In the genomic region with DNA sequence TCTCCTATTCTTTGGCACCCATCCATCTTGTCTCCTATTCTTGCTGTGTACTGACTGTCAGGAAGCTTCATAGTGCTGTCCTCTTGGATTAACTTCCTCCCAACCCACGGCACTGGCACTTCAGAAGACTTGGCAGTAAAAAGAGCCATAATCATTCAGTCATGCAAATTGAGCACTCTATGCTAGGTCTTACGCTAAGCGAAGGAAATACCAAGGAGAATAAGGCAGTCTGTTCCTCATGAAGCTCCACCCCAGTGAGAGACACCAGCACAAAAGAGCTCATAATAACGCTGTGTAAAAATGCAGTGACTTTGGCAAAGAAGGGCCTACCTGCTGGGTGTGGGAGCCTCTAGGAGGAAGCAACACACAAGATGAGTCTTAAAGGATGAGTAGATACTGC, we compare ENCODE assay signal across 18 cellular contexts.
A peak's percentile ranks its signal among the peaks of the same experiment; 100 is the strongest.
DNase-seq lines count a peak whose midpoint lies in the region; ATAC-seq, FAIRE-seq and TF ChIP-seq lines count a peak whose summit lies in the region.
"Had no signal": no experiment of that assay in that cellular context is flagged by ENCODE, and none has a peak within 500 bp of the region (broad histone marks: within the 10 kb centered on the region; RNA-seq: fewer than 3 reads in every experiment).

No MANE protein-coding gene starts in this region.

- H4K8ac ChIP-seq in H1 (ENCODE audit: extremely low read depth, insufficient read depth, low read length) = no peak overlapping the region

- H4K5ac ChIP-seq in H1 (ENCODE audit: insufficient read length, low read depth, low read length) = no peak overlapping the region

- no peak overlapping the region for H3K27ac ChIP-seq in H1 (ENCODE audit: low read depth, low read length)
- H3K27ac ChIP-seq: 22Rv1, A549, BLaER1, GM23248 had no signal

- H3K27me3 ChIP-seq in H1 (replicated peaks in 1 of 4; ENCODE audit: control insufficient read depth in 3 of 4, extremely low read depth in 1 of 4, insufficient read depth in 3 of 4, low read length in 3 of 4) = no peaks in the 10 kb centered on the region
- H3K27me3 ChIP-seq: BLaER1 had no signal

- H3K23ac ChIP-seq in H1 (ENCODE audit: insufficient read length) = no peak overlapping the region

- POLR2A ChIA-PET in H1 (lab: Charles Lee; ENCODE audit: partially characterized antibody) = no interaction called here
- POLR2A ChIA-PET in activated CD8-positive, alpha-beta T cell treated with anti-CD3 and anti-CD28 coated beads, Interleukin-2, amount 10 ng/mL, durations not matched to agents 7 days and 5 days (lab: Charles Lee) = no interaction called here

- H3K14ac ChIP-seq in H1 (ENCODE audit: insufficient read length) = no peak overlapping the region

- H3K79me1 ChIP-seq in H1 (ENCODE audit: low read depth, low read length) = no peaks in the 10 kb centered on the region

- no peaks in the 10 kb centered on the region for H4K20me1 ChIP-seq in H1 (replicated peaks in 1 of 2; ENCODE audit: control insufficient read depth in 1 of 2, insufficient read depth in 2 of 2, low read length in 2 of 2)
- H4K20me1 ChIP-seq: BLaER1 had no signal

- peaks cover 0 to 11% (median 0%) of the 10 kb centered on the region in 4 experiments; a peak in 3 of 7 replicates for H3K4me1 ChIP-seq in H1 (replicated peaks in 1 of 4; ENCODE audit: control insufficient read depth in 3 of 4, insufficient read depth in 4 of 4, low read length in 3 of 4)
- H3K4me1 ChIP-seq: A549, BLaER1 had no signal

- no peak for TF ChIP-seq RAD21 in H1 (IDR thresholded peaks at IDR 0.05 in 1 of 2, conservative IDR thresholded peaks at IDR 0.05 in 1 of 2; ENCODE audit: low read depth in 2 of 2, low read length in 2 of 2)

- CTCF ChIA-PET in H1 (lab: Charles Lee; ENCODE audit: partially characterized antibody) = no interaction called here
- CTCF ChIA-PET in activated CD8-positive, alpha-beta T cell treated with anti-CD3 and anti-CD28 coated beads, Interleukin-2, amount 10 ng/mL, durations not matched to agents 7 days and 5 days (lab: Charles Lee) = no interaction called here

- no peak overlapping the region for H2BK12ac ChIP-seq in H1 (ENCODE audit: low read depth, low read length)

- no peaks in the 10 kb centered on the region for H3K9me3 Mint-ChIP-seq in activated CD8-positive, alpha-beta T cell treated with anti-CD3 and anti-CD28 coated beads, Interleukin-2, amount 10 ng/mL, durations not matched to agents 7 days and 5 days (ENCODE audit: insufficient read depth)
- no peaks in the 10 kb centered on the region for H3K9me3 Mint-ChIP-seq in activated T-helper 17 cell treated with anti-CD3 and anti-CD28 coated beads, Interleukin-2, amount 50 U/mL, for 72 hours
- H3K9me3 Mint-ChIP-seq: CD4-positive, alpha-beta memory T cell had no signal

- H2AFZ ChIP-seq in H1 (ENCODE audit: low read length) = peak overlapping the region; percentile 74; the same call in 1 of the 2 replicates
- H2AFZ ChIP-seq: GM23248 had no signal

- H2AK5ac ChIP-seq in H1 (ENCODE audit: low read depth, low read length) = no peak overlapping the region

- TF ChIP-seq CTCF in H1 (IDR thresholded peaks at IDR 0.05; ENCODE audit: control extremely low read depth in 1 of 3, insufficient read depth in 1 of 3, low read depth in 1 of 3, low read length in 3 of 3) = no peak

- no peak overlapping the region for H3K4me3 ChIP-seq in H1 (ENCODE audit: extremely low read depth in 1 of 4, insufficient read depth in 2 of 4, low read depth in 3 of 4, low read length in 4 of 4)
- H3K4me3 ChIP-seq: A549, BLaER1, GM23248 had no signal

- no peak overlapping the region for H3K56ac ChIP-seq in H1 (replicated peaks; ENCODE audit: insufficient read length, low read depth, low read length)

- no peak overlapping the region for H3K4me2 ChIP-seq in H1 (ENCODE audit: insufficient read depth in 1 of 2, low read depth in 2 of 2, low read length in 2 of 2)
- H3K4me2 ChIP-seq: A549, BLaER1 had no signal

- H2BK120ac ChIP-seq in H1 (replicated peaks; ENCODE audit: low read depth, low read length) = no peak overlapping the region

- no peaks in the 10 kb centered on the region for H3K36me3 ChIP-seq in H1 (ENCODE audit: control insufficient read depth in 2 of 4, insufficient read depth in 4 of 4, low read length in 3 of 4)
- H3K36me3 ChIP-seq: BLaER1 had no signal

- H3K4me3 Mint-ChIP-seq in activated CD8-positive, alpha-beta T cell treated with anti-CD3 and anti-CD28 coated beads, Interleukin-2, amount 10 ng/mL, durations not matched to agents 7 days and 5 days = no peak overlapping the region
- H3K4me3 Mint-ChIP-seq in activated T-helper 17 cell treated with anti-CD3 and anti-CD28 coated beads, Interleukin-2, amount 50 U/mL, for 72 hours = no peak overlapping the region
- H3K4me3 Mint-ChIP-seq: CD14-positive monocyte; CD4-positive, alpha-beta memory T cell had no signal

- no peak overlapping the region for H3K4ac ChIP-seq in H1 (replicated peaks; ENCODE audit: insufficient read length, low read depth, low read length)

- H3K9ac ChIP-seq in H1 (replicated peaks in 1 of 4; ENCODE audit: extremely low read depth in 1 of 4, low read depth in 3 of 4, low read length in 3 of 4) = no peak overlapping the region
- H3K9ac ChIP-seq: BLaER1, GM23248 had no signal

- FAIRE-seq in H1 (lab: Jason Lieb, UNC) = no peak
- FAIRE-seq: A549, G401.6, GM12891 had no signal

- TF ChIP-seq EP300 in H1 (IDR thresholded peaks at IDR 0.05; ENCODE audit: borderline replicate concordance in 1 of 2, low read depth in 2 of 2, low read length in 2 of 2) = no peak

- H2BK20ac ChIP-seq in H1 (ENCODE audit: low read length) = no peak overlapping the region

- H3K9me3 ChIP-seq in H1 (ENCODE audit: insufficient read depth in 2 of 2, low read depth in 1 of 2, low read length in 1 of 2) = no peaks in the 10 kb centered on the region
- H3K9me3 ChIP-seq: A549, BLaER1 had no signal

- H3K4me1 Mint-ChIP-seq in activated CD8-positive, alpha-beta T cell treated with anti-CD3 and anti-CD28 coated beads, Interleukin-2, amount 10 ng/mL, durations not matched to agents 7 days and 5 days (ENCODE audit: low read depth) = no peaks in the 10 kb centered on the region
- peaks cover 4% of the 10 kb centered on the region for H3K4me1 Mint-ChIP-seq in activated T-helper 17 cell treated with anti-CD3 and anti-CD28 coated beads, Interleukin-2, amount 50 U/mL, for 72 hours
- H3K4me1 Mint-ChIP-seq: CD4-positive, alpha-beta memory T cell had no signal

- peak; percentile 22 for DNase-seq in DMS79 treated with DMSO at 0.1 percent for 48 hours (lab: John Stamatoyannopoulos, UW)
- no peak for DNase-seq in DMS79 (lab: John Stamatoyannopoulos, UW)
- peak; percentile 9 for DNase-seq in NCI-H446 treated with DMSO at 0.1 percent for 48 hours (lab: John Stamatoyannopoulos, UW)
- no peak for DNase-seq in H1 (ENCODE audit: low read depth in 1 of 2, low spot score in 2 of 2)
- no peak for DNase-seq in NCI-H128 (lab: John Stamatoyannopoulos, UW; ENCODE audit: unreplicated experiment)
- no peak for DNase-seq in activated CD8-positive, alpha-beta T cell treated with anti-CD3 and anti-CD28 coated beads, Interleukin-2, amount 10 ng/mL, durations not matched to agents 7 days and 5 days
- DNase-seq: CD4-positive, alpha-beta memory T cell; DMS153; GM23248; H7 had no signal

- WGBS in H1 (ENCODE audit: extremely low coverage in 1 of 2, insufficient coverage in 1 of 2, insufficient read length in 1 of 2, insufficient replicate concordance in 2 of 2, low coverage in 1 of 2, low lambda C conversion rate in 2 of 2, missing lambda C conversion rate in 1 of 2), 2 experiments = 76% methylated on average over 4 of the region's 4 CpGs; no CpG with 5 or more reads in 1 of the 2 experiments

- H2BK5ac ChIP-seq in H1 (ENCODE audit: low read depth, low read length) = no peak overlapping the region

- no peaks in the 10 kb centered on the region for H3K36me3 Mint-ChIP-seq in activated CD8-positive, alpha-beta T cell treated with anti-CD3 and anti-CD28 coated beads, Interleukin-2, amount 10 ng/mL, durations not matched to agents 7 days and 5 days (ENCODE audit: low read depth)
- H3K36me3 Mint-ChIP-seq in activated T-helper 17 cell treated with anti-CD3 and anti-CD28 coated beads, Interleukin-2, amount 50 U/mL, for 72 hours (ENCODE audit: low read depth) = no peaks in the 10 kb centered on the region
- H3K36me3 Mint-ChIP-seq: CD14-positive monocyte; CD4-positive, alpha-beta memory T cell had no signal

- H3K18ac ChIP-seq in H1 (ENCODE audit: extremely low read depth, low read length) = no peak overlapping the region

- no peak overlapping the region for H2BK15ac ChIP-seq in H1 (ENCODE audit: low read length)

- TF ChIP-seq POLR2A in H1 (IDR thresholded peaks at IDR 0.05; ENCODE audit: control extremely low read depth in 1 of 2, low read depth in 2 of 2, low read length in 2 of 2) = no peak

- no peak for ATAC-seq in activated CD8-positive, alpha-beta T cell treated with anti-CD3 and anti-CD28 coated beads, Interleukin-2, amount 10 ng/mL, durations not matched to agents 7 days and 5 days
- no peak for ATAC-seq in activated T-helper 17 cell treated with anti-CD3 and anti-CD28 coated beads, Interleukin-2, amount 50 U/mL, for 72 hours (replicated peaks)
- ATAC-seq: A549, HCT116 had no signal

- H4K91ac ChIP-seq in H1 (replicated peaks; ENCODE audit: insufficient read length, low read length) = no peak overlapping the region

- H3K27ac Mint-ChIP-seq in activated CD8-positive, alpha-beta T cell treated with anti-CD3 and anti-CD28 coated beads, Interleukin-2, amount 10 ng/mL, durations not matched to agents 7 days and 5 days = no peak overlapping the region
- H3K27ac Mint-ChIP-seq in activated T-helper 17 cell treated with anti-CD3 and anti-CD28 coated beads, Interleukin-2, amount 50 U/mL, for 72 hours = no peak overlapping the region
- H3K27ac Mint-ChIP-seq: CD14-positive monocyte had no signal

- no peaks in the 10 kb centered on the region for H3K23me2 ChIP-seq in H1 (ENCODE audit: low read depth, low read length)

- H3K79me2 ChIP-seq in H1 (ENCODE audit: control insufficient read depth in 1 of 2, insufficient read depth in 2 of 2, low read length in 2 of 2) = no peaks in the 10 kb centered on the region

- H3K27me3 Mint-ChIP-seq in activated CD8-positive, alpha-beta T cell treated with anti-CD3 and anti-CD28 coated beads, Interleukin-2, amount 10 ng/mL, durations not matched to agents 7 days and 5 days (ENCODE audit: low read depth) = no peaks in the 10 kb centered on the region
- H3K27me3 Mint-ChIP-seq in activated T-helper 17 cell treated with anti-CD3 and anti-CD28 coated beads, Interleukin-2, amount 50 U/mL, for 72 hours = no peaks in the 10 kb centered on the region
- H3K27me3 Mint-ChIP-seq: CD4-positive, alpha-beta memory T cell had no signal

TF ChIP-seq in H1, 55 proteins besides CTCF, POLR2A, EP300 and RAD21 (continues in another document):
- TF ChIP-seq CBX5 (IDR thresholded peaks at IDR 0.05; ENCODE audit: low read depth, low read length) (no peak), ASH2L (IDR thresholded peaks at IDR 0.05; ENCODE audit: low read length) (no peak), SRF (IDR thresholded peaks at IDR 0.05; ENCODE audit: low read depth, low read length) (no peak), CTBP2 (IDR thresholded peaks at IDR 0.05; ENCODE audit: borderline replicate concordance, insufficient read depth, insufficient read length, low read length) (no peak), KDM5A (IDR thresholded peaks at IDR 0.05; ENCODE audit: low read length) (no peak), SUZ12 (IDR thresholded peaks at IDR 0.05; ENCODE audit: low read length) (no peak), POU5F1 (IDR thresholded peaks at IDR 0.05; ENCODE audit: low read depth, low read length) (no peak)

Comparison
In these comparisons a context has a peak if more than half of its experiments do, and no peak if none do; other contexts are left out.
1. DNase-seq: peak in DMS79 treated with DMSO at 0.1 percent for 48 hours (single experiment) and NCI-H446 treated with DMSO at 0.1 percent for 48 hours (single experiment); none in DMS79 (single experiment), H1 (0 of 2), NCI-H128 (single experiment) and activated CD8-positive, alpha-beta T cell treated with anti-CD3 and anti-CD28 coated beads, Interleukin-2, amount 10 ng/mL, durations not matched to agents 7 days and 5 days (single experiment).